ENCODE assay signal across 19 cellular contexts in the genomic region with DNA sequence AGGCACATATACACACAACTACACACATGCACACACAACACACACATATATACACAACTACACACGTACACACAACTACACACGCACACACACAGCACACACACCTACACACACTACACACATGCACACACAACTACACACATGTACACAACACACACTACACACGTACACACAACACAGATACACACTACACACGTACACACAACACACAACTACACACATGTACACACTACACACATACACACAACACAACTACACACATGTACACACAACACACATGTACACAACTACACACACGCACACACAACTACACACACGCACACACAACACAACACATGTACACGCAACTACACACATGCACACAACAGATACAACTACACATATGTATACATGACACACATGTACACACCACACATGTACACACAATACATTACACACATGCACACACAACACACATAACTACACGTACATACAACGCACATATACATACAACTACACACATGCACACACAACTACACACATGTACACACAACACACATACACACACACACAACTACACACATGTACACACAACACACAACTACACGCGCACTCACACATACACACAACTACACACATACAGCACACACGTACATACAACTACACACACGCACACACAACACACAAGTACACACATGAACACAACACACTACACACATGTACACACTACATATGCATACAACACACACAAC.
DNase-seq lines count a peak whose midpoint lies in the region; FAIRE-seq and TF ChIP-seq lines count a peak whose summit lies in the region.
"Had no signal": no experiment of that assay in that cellular context is flagged by ENCODE, and none has a peak within 500 bp of the region (broad histone marks: within the 10 kb centered on the region; RNA-seq: fewer than 3 reads in every experiment).

No MANE protein-coding gene starts in this region.

- peak; percentile 8 for DNase-seq in Caki2 (ENCODE audit: low read depth)
- peak; percentile 13 for DNase-seq in LHCN-M2 (ENCODE audit: low read depth)
- DNase-seq in bronchial epithelial cell (ENCODE audit: low read depth): peak; percentile 1
- peak; percentile 60 for DNase-seq in mesendoderm
- no peak for DNase-seq in A172 (ENCODE audit: low spot score)
- no peak for DNase-seq in superior temporal gyrus (ENCODE audit: extremely low spot score)
- DNase-seq in activated CD4-positive, alpha-beta T cell treated with anti-CD3 and anti-CD28 coated beads, Interleukin-2, amount 10 ng/mL, durations not matched to agents 7 days and 5 days: no peak
- DNase-seq in activated T-helper 2 cell treated with anti-CD3 and anti-CD28 coated beads, Interferon-gamma antibody, Interleukin-2, Interleukin-4, amounts not matched to agents 10 μg/mL and 5 μg/mL and 100 μg/mL, durations not matched to agents 14 hours and 24 hours and 36 hours (ENCODE audit: low spot score): no peak
- DNase-seq: DMS79, KG1, MV-4-11, NCI-H187, NCI-H345, NCI-H524 treated with DMSO at 0.1 percent for 48 hours, SHP77 treated with DMSO at 0.1 percent for 48 hours, SK-N-SH had no signal

- H2BK120ac ChIP-seq in mesendoderm (ENCODE audit: low read depth, low read length): no peak overlapping the region

- no peak for TF ChIP-seq CTCF in bronchial epithelial cell (IDR thresholded peaks at IDR 0.05; ENCODE audit: insufficient read depth, low read length, severe bottlenecking)

- no peaks in the 10 kb centered on the region for H3K9me3 Mint-ChIP-seq in activated CD4-positive, alpha-beta T cell treated with anti-CD3 and anti-CD28 coated beads, Interleukin-2, amount 10 ng/mL, durations not matched to agents 7 days and 5 days
- no peaks in the 10 kb centered on the region for H3K9me3 Mint-ChIP-seq in activated T-helper 2 cell treated with anti-CD3 and anti-CD28 coated beads, Interferon-gamma antibody, Interleukin-2, Interleukin-4, amounts not matched to agents 10 μg/mL and 5 μg/mL and 100 μg/mL, durations not matched to agents 14 hours and 24 hours and 36 hours

- no peak overlapping the region for H3K56ac ChIP-seq in mesendoderm (ENCODE audit: low read length)

- no peaks in the 10 kb centered on the region for H3K27me3 Mint-ChIP-seq in activated CD4-positive, alpha-beta T cell treated with anti-CD3 and anti-CD28 coated beads, Interleukin-2, amount 10 ng/mL, durations not matched to agents 7 days and 5 days
- H3K27me3 Mint-ChIP-seq in activated T-helper 2 cell treated with anti-CD3 and anti-CD28 coated beads, Interferon-gamma antibody, Interleukin-2, Interleukin-4, amounts not matched to agents 10 μg/mL and 5 μg/mL and 100 μg/mL, durations not matched to agents 14 hours and 24 hours and 36 hours (ENCODE audit: low read depth): no peaks in the 10 kb centered on the region

- H3K4ac ChIP-seq in mesendoderm (ENCODE audit: low read depth, low read length): no peak overlapping the region

- no peak overlapping the region for H3K4me3 Mint-ChIP-seq in activated CD4-positive, alpha-beta T cell treated with anti-CD3 and anti-CD28 coated beads, Interleukin-2, amount 10 ng/mL, durations not matched to agents 7 days and 5 days
- no peak overlapping the region for H3K4me3 Mint-ChIP-seq in activated T-helper 2 cell treated with anti-CD3 and anti-CD28 coated beads, Interferon-gamma antibody, Interleukin-2, Interleukin-4, amounts not matched to agents 10 μg/mL and 5 μg/mL and 100 μg/mL, durations not matched to agents 14 hours and 24 hours and 36 hours (ENCODE audit: low read depth)

- FAIRE-seq in bronchial epithelial cell (lab: Jason Lieb, UNC): peak; percentile 93
- FAIRE-seq: A549 had no signal

- H3K23ac ChIP-seq in mesendoderm (ENCODE audit: low read length): no peak overlapping the region

- H3K4me2 ChIP-seq in mesendoderm (ENCODE audit: low read length): no peak overlapping the region
- H3K4me2 ChIP-seq: A549, SK-N-SH had no signal

- CTCF ChIA-PET in activated CD4-positive, alpha-beta T cell treated with anti-CD3 and anti-CD28 coated beads, Interleukin-2, amount 10 ng/mL, durations not matched to agents 7 days and 5 days (lab: Charles Lee): no interaction called here

- H3K18ac ChIP-seq in mesendoderm (ENCODE audit: low read length): no peak overlapping the region

- no peak overlapping the region for H4K8ac ChIP-seq in mesendoderm (ENCODE audit: low read depth, low read length)

- no peaks in the 10 kb centered on the region for H3K4me1 Mint-ChIP-seq in activated CD4-positive, alpha-beta T cell treated with anti-CD3 and anti-CD28 coated beads, Interleukin-2, amount 10 ng/mL, durations not matched to agents 7 days and 5 days
- no peaks in the 10 kb centered on the region for H3K4me1 Mint-ChIP-seq in activated T-helper 2 cell treated with anti-CD3 and anti-CD28 coated beads, Interferon-gamma antibody, Interleukin-2, Interleukin-4, amounts not matched to agents 10 μg/mL and 5 μg/mL and 100 μg/mL, durations not matched to agents 14 hours and 24 hours and 36 hours (ENCODE audit: low read depth)

- WGBS in mesendoderm (ENCODE audit: extremely low coverage, insufficient coverage, low lambda C conversion rate): 100% methylated on average over 11 of the region's 13 CpGs

- H3K27ac ChIP-seq in mesendoderm (ENCODE audit: low read depth, low read length): no peak overlapping the region
- H3K27ac ChIP-seq: A549, C4-2B had no signal

- no peak overlapping the region for H2BK5ac ChIP-seq in mesendoderm (ENCODE audit: low read length)

- no peaks in the 10 kb centered on the region for H3K4me1 ChIP-seq in mesendoderm (ENCODE audit: control insufficient read depth, low read depth, low read length)
- H3K4me1 ChIP-seq: A549, HAP-1 had no signal

- H2AK5ac ChIP-seq in mesendoderm (ENCODE audit: low read length): no peak overlapping the region

- H3K27me3 ChIP-seq in bronchial epithelial cell (ENCODE audit: control insufficient read depth, insufficient read depth, low read length) (no peaks in the 10 kb centered on the region), mesendoderm (ENCODE audit: insufficient read depth, low read length, poor library complexity) (no peaks in the 10 kb centered on the region)

- H3K36me3 Mint-ChIP-seq in activated CD4-positive, alpha-beta T cell treated with anti-CD3 and anti-CD28 coated beads, Interleukin-2, amount 10 ng/mL, durations not matched to agents 7 days and 5 days (ENCODE audit: low read depth): no peaks in the 10 kb centered on the region
- no peaks in the 10 kb centered on the region for H3K36me3 Mint-ChIP-seq in activated T-helper 2 cell treated with anti-CD3 and anti-CD28 coated beads, Interferon-gamma antibody, Interleukin-2, Interleukin-4, amounts not matched to agents 10 μg/mL and 5 μg/mL and 100 μg/mL, durations not matched to agents 14 hours and 24 hours and 36 hours (ENCODE audit: low read depth)

- H2BK15ac ChIP-seq in mesendoderm (replicated peaks; ENCODE audit: low read depth): no peak overlapping the region

- H3K36me3 ChIP-seq in bronchial epithelial cell (ENCODE audit: control insufficient read depth, insufficient read depth, low read length) (no peaks in the 10 kb centered on the region), mesendoderm (ENCODE audit: control insufficient read depth, insufficient read depth, low read length) (no peaks in the 10 kb centered on the region)
- H3K36me3 ChIP-seq: HAP-1 had no signal

- H3K4me3 ChIP-seq in bronchial epithelial cell (ENCODE audit: low read depth, low read length): no peak overlapping the region
- no peak overlapping the region for H3K4me3 ChIP-seq in mesendoderm (ENCODE audit: low read length)
- H3K4me3 ChIP-seq: A549, HAP-1 had no signal

- POLR2A ChIA-PET in activated CD4-positive, alpha-beta T cell treated with anti-CD3 and anti-CD28 coated beads, Interleukin-2, amount 10 ng/mL, durations not matched to agents 7 days and 5 days (lab: Charles Lee): no interaction called here

- no peaks in the 10 kb centered on the region for H3K79me2 ChIP-seq in mesendoderm (ENCODE audit: control insufficient read depth, insufficient read depth, low read length)

- no peak overlapping the region for H3K9ac ChIP-seq in mesendoderm (ENCODE audit: low read length)
- H3K9ac ChIP-seq: SK-N-SH had no signal

- intact Hi-C loops in activated T-helper 2 cell treated with anti-CD3 and anti-CD28 coated beads, Interferon-gamma antibody, Interleukin-2, Interleukin-4, amounts not matched to agents 10 μg/mL and 5 μg/mL and 100 μg/mL, durations not matched to agents 14 hours and 24 hours and 36 hours (cut with micrococcal nuclease): no loop called here

- in situ Hi-C loops in Caki2 (cut with HindIII; ENCODE audit: low pct_unique_long_range_greater_than_20kb, low sequenced_read_pairs): no loop called here

- no peaks in the 10 kb centered on the region for H3K79me1 ChIP-seq in mesendoderm (ENCODE audit: low read length)

- H3K27ac Mint-ChIP-seq in activated CD4-positive, alpha-beta T cell treated with anti-CD3 and anti-CD28 coated beads, Interleukin-2, amount 10 ng/mL, durations not matched to agents 7 days and 5 days: no peak overlapping the region
- no peak overlapping the region for H3K27ac Mint-ChIP-seq in activated T-helper 2 cell treated with anti-CD3 and anti-CD28 coated beads, Interferon-gamma antibody, Interleukin-2, Interleukin-4, amounts not matched to agents 10 μg/mL and 5 μg/mL and 100 μg/mL, durations not matched to agents 14 hours and 24 hours and 36 hours

- no peak overlapping the region for H4K5ac ChIP-seq in mesendoderm (ENCODE audit: low read length)

Comparison
In these comparisons a context has a peak if more than half of its experiments do, and no peak if none do; other contexts are left out.
1. DNase-seq: peak in Caki2 (single experiment), LHCN-M2 (single experiment), bronchial epithelial cell (single experiment) and mesendoderm (single experiment); none in A172 (single experiment), superior temporal gyrus (single experiment), activated CD4-positive, alpha-beta T cell treated with anti-CD3 and anti-CD28 coated beads, Interleukin-2, amount 10 ng/mL, durations not matched to agents 7 days and 5 days (single experiment) and activated T-helper 2 cell treated with anti-CD3 and anti-CD28 coated beads, Interferon-gamma antibody, Interleukin-2, Interleukin-4, amounts not matched to agents 10 μg/mL and 5 μg/mL and 100 μg/mL, durations not matched to agents 14 hours and 24 hours and 36 hours (single experiment).